Comparison of ENCODE assay signal across 10 cellular contexts in genomic region chr1:228104526-228105251, GRCh38. TPM values are rescaled to one million over a fixed set of nuclear protein-coding genes. Genes with fewer than 3 reads are reported as not detected.
DNase-seq lines count a peak whose midpoint lies in the region; ATAC-seq, FAIRE-seq and TF ChIP-seq lines count a peak whose summit lies in the region.
"Had no signal": no experiment of that assay in that cellular context is flagged by ENCODE, and none has a peak within 500 bp of the region (broad histone marks: within the 10 kb centered on the region; RNA-seq: fewer than 3 reads in every experiment).

No MANE protein-coding gene starts in this region.

- RAD21 ChIA-PET in GM12878 (lab: Charles Lee; ENCODE audit: unreplicated experiment): no interaction called here

- TF ChIP-seq EP300 in GM12878 (IDR thresholded peaks at IDR 0.05; ENCODE audit: borderline replicate concordance in 1 of 2, control insufficient read depth in 1 of 2, low read depth in 2 of 2, low read length in 2 of 2): no peak

- H3K9me2 ChIP-seq in Loucy (replicated peaks; ENCODE audit: low read depth, low read length): no peaks in the 10 kb centered on the region

- peak overlapping the region; percentile 81 for H3K4me2 ChIP-seq in Loucy (ENCODE audit: low read depth, low read length, poor library complexity, severe bottlenecking)
- peak overlapping the region; percentile 48 for H3K4me2 ChIP-seq in GM12878 (ENCODE audit: control insufficient read depth, insufficient read depth)
- peak overlapping the region; percentile 89 for H3K4me2 ChIP-seq in osteoblast (ENCODE audit: insufficient read depth, low read length)

- H3K9ac ChIP-seq in Loucy (ENCODE audit: low read depth, low read length, poor library complexity, severe bottlenecking) (peak overlapping the region; percentile 80), GM12878 (ENCODE audit: control insufficient read depth, insufficient read depth, low read length) (no peak overlapping the region)
- H3K9ac ChIP-seq: parathyroid adenoma had no signal

- SMC1A ChIA-PET in GM12878 (lab: Charles Lee; ENCODE audit: uncharacterized antibody, unreplicated experiment): no interaction called here

- H3K9me3 ChIP-seq in Loucy (ENCODE audit: insufficient read depth, low read depth, low read length): no peaks in the 10 kb centered on the region
- H3K9me3 ChIP-seq in GM12878 (replicated peaks; ENCODE audit: control insufficient read depth, insufficient read depth, low read length): no peaks in the 10 kb centered on the region
- H3K9me3 ChIP-seq in osteoblast (ENCODE audit: low read depth, low read length): no peaks in the 10 kb centered on the region

- H4K20me1 ChIP-seq in Loucy (ENCODE audit: insufficient read depth, low read length, poor library complexity, severe bottlenecking) (peaks cover 29% of the 10 kb centered on the region), GM12878 (ENCODE audit: control insufficient read depth, insufficient read depth) (no peaks in the 10 kb centered on the region), osteoblast (ENCODE audit: insufficient read depth, low read length) (peaks cover 16% of the 10 kb centered on the region)

- CTCF ChIA-PET in GM12878 (lab: Yijun Ruan, JAX): no interaction called here
- CTCF ChIA-PET in HEK293T (lab: Yijun Ruan, JAX): no interaction called here

- H3K36me3 ChIP-seq in Loucy (ENCODE audit: insufficient read depth, low read length): peaks cover 13% of the 10 kb centered on the region; the same call in 1 of the 2 replicates
- peaks cover 7 to 12% of the 10 kb centered on the region in 2 experiments; a peak in 3 of 4 replicates for H3K36me3 ChIP-seq in GM12878 (ENCODE audit: control insufficient read depth in 2 of 2, insufficient read depth in 2 of 2, low read length in 1 of 2)
- H3K36me3 ChIP-seq in osteoblast (ENCODE audit: insufficient read depth, low read length): peaks cover 26% of the 10 kb centered on the region

- DNase-seq in ELF-1 (ENCODE audit: low read depth, low spot score): peak; percentile 37
- DNase-seq in GM12878 (ENCODE audit: low read depth, low spot score): no peak
- DNase-seq in osteoblast (ENCODE audit: insufficient read length, low spot score, missing footprints): peak; percentile 73
- DNase-seq in HEK293T (ENCODE audit: extremely low spot score): no peak
- DNase-seq in SK-N-DZ (ENCODE audit: low spot score): no peak
- DNase-seq: NCI-H1105 treated with DMSO at 0.1 percent for 48 hours had no signal

- no peak for TF ChIP-seq RAD21 in GM12878 (IDR thresholded peaks at IDR 0.05; ENCODE audit: insufficient read depth, low read depth, low read length)

- TF ChIP-seq CTCF in Loucy (conservative IDR thresholded peaks at IDR 0.05; ENCODE audit: low read length) (no peak), GM12878 (IDR thresholded peaks at IDR 0.05 in 2 of 3, conservative IDR thresholded peaks at IDR 0.05 in 1 of 3; ENCODE audit: control insufficient read depth in 2 of 3, extremely low read depth in 1 of 3, insufficient read depth in 1 of 3, low read depth in 3 of 3, low read length in 3 of 3) (no peak), osteoblast (IDR thresholded peaks at IDR 0.05; ENCODE audit: extremely low read depth, low read depth, low read length) (no peak)

- H3K4me3 ChIP-seq in Loucy (ENCODE audit: low read length, poor library complexity, severe bottlenecking): no peak overlapping the region
- H3K4me3 ChIP-seq in GM12878: no peak overlapping the region; the same call in 1 of the 2 replicates
- H3K4me3 ChIP-seq in osteoblast (ENCODE audit: insufficient read depth, low read length): no peak overlapping the region

- TF ChIP-seq POLR2A in GM12878 (IDR thresholded peaks at IDR 0.05; ENCODE audit: low read depth, low read length): peak; percentile 65

- H3K27me3 ChIP-seq in Loucy (ENCODE audit: insufficient read depth, low read length, poor library complexity, severe bottlenecking) (no peaks in the 10 kb centered on the region), GM12878 (replicated peaks in 1 of 2; ENCODE audit: control insufficient read depth in 2 of 2, insufficient read depth in 2 of 2, low read length in 1 of 2) (no peaks in the 10 kb centered on the region), osteoblast (ENCODE audit: insufficient read depth, low read length) (no peaks in the 10 kb centered on the region)

- no peak for FAIRE-seq in GM12878 (lab: Jason Lieb, UNC)
- FAIRE-seq: endometrium had no signal

- no TSS peak for BruUV-seq in GM12878 (replicated peaks; lab: Mats Ljungman, UMichigan)

- H2AFZ ChIP-seq in Loucy (ENCODE audit: low read length) (no peak overlapping the region), GM12878 (ENCODE audit: control insufficient read depth, low read depth, low read length) (no peak overlapping the region), osteoblast (ENCODE audit: low read length) (peak overlapping the region; percentile 17)
- H2AFZ ChIP-seq: parathyroid adenoma had no signal

- intact Hi-C loops in GM12878 (cut with micrococcal nuclease; ENCODE audit: unreplicated experiment): no loop called here

- no peak for ATAC-seq in GM12878
- no peak for ATAC-seq in GM21367 (IDR thresholded peaks at IDR 0.05; ENCODE audit: unreplicated experiment)

- POLR2A ChIA-PET in GM12878 (lab: Charles Lee): interaction anchor here (1.9 kb wide), 1 partner anchor 61 kb away, joined by 4 read pairs; the partner anchor contains the start of gene IBA57
- POLR2A ChIA-PET in HEK293T (lab: Yijun Ruan, JAX): interaction anchor here (0.8 to 1.1 kb wide), 2 partner anchors 20 to 27 kb away, joined by 3 to 4 read pairs; no protein-coding TSS in a partner anchor

- H3K27ac ChIP-seq in GM12878 (ENCODE audit: control insufficient read depth, insufficient read depth) (no peak overlapping the region), osteoblast (ENCODE audit: low read depth, low read length) (no peak overlapping the region)

- H3F3A ChIP-seq in Loucy (ENCODE audit: low read depth): no peaks in the 10 kb centered on the region

- H3K4me1 ChIP-seq in Loucy (ENCODE audit: insufficient read depth, low read length, poor library complexity, severe bottlenecking) (peaks cover 16% of the 10 kb centered on the region), GM12878 (ENCODE audit: control insufficient read depth, insufficient read depth, low read length) (peaks cover 17% of the 10 kb centered on the region), osteoblast (ENCODE audit: insufficient read depth, low read length) (peaks cover 20% of the 10 kb centered on the region)

- in situ Hi-C loops in GM12878 (cut with MboI): no loop called here

- H3K79me2 ChIP-seq in Loucy (ENCODE audit: insufficient read depth, low read length) (peaks cover 58% of the 10 kb centered on the region), GM12878 (ENCODE audit: control insufficient read depth, insufficient read depth, low read length) (peaks cover 27% of the 10 kb centered on the region), osteoblast (ENCODE audit: insufficient read depth, low read length) (peaks cover 55% of the 10 kb centered on the region)
- H3K79me2 ChIP-seq: parathyroid adenoma had no signal

- 64% methylated on average over 6 of the region's 6 CpGs for WGBS in GM12878 (ENCODE audit: insufficient coverage, insufficient replicate concordance, low lambda C conversion rate, missing lambda C conversion rate)

RNA-seq across cellular contexts. Expression of gene C1orf35, which starts 1.6 kb away (rescaled TPM):
- total RNA-seq in GM12878 (2013; cell fraction: nucleolus; rRNA removed): 5.5 and 6.0 TPM in 2 replicates
- total RNA-seq in GM12878 (2014; rRNA removed) (14.0 and 14.6 TPM in 2 replicates), GM12878 (2014; rRNA removed; fragmentation: Illumina TruSeq; extraction: Trizol) (5.9 and 6.7 TPM in 2 replicates), GM12878 (2021) (20.8 and 21.5 TPM in 2 replicates), osteoblast (5.3 and 5.4 TPM in 2 replicates)
- polyA plus RNA-seq in GM12878 (2011; ENCODE audit: low read depth): 5.1 TPM
- polyA plus RNA-seq in GM12878 (2011; rRNA removed) (3.1 and 6.6 TPM in 2 replicates), GM12878 (2014; fragmentation: Illumina TruSeq; extraction: Trizol) (1.6 and 5.5 TPM in 2 replicates), GM12878 (2014; fragmentation: Nextera tagmentation; extraction: Ambion mirVana) (1 to 10 TPM; 2.5 to 4.8 TPM), GM12878 (2014; rRNA removed) (18.8 and 19.5 TPM in 2 replicates), GM12878 (2016; fragmentation: Nextera tagmentation; extraction: Ambion mirVana) (10 to 100 TPM; 26.7 to 27.0 TPM)
- 10.1 and 14.3 TPM in 2 replicates for polyA plus RNA-seq in GM12878 (2011; cell fraction: cytosol; rRNA removed)
- polyA plus RNA-seq in GM12878 (2011; cell fraction: nucleus; rRNA removed): 23.8 and 28.1 TPM in 2 replicates
- polyA plus RNA-seq in GM12878 (2012): 13.2 and 16.0 TPM in 2 replicates
- 1.2 and 2.7 TPM in 2 replicates for polyA minus RNA-seq in GM12878 (2011; rRNA and poly(A)+ RNA removed)
- 1.8 and 2.7 TPM in 2 replicates for polyA minus RNA-seq in GM12878 (2011; cell fraction: cytosol; rRNA and poly(A)+ RNA removed)
- polyA minus RNA-seq in GM12878 (2011; cell fraction: nucleus; rRNA and poly(A)+ RNA removed): 3.5 and 4.8 TPM in 2 replicates
- polyA plus RNA-seq in SK-N-DZ (2014; cell fraction: cytosol; rRNA removed): 20.2 and 20.7 TPM in 2 replicates
- polyA plus RNA-seq in SK-N-DZ (2014; cell fraction: nucleus; rRNA removed): 76.0 and 86.4 TPM in 2 replicates

RNA-seq across cellular contexts. Expression of gene MRPL55, which starts 4.4 kb away (rescaled TPM):
- 43.8 and 45.7 TPM in 2 replicates for total RNA-seq in GM12878 (2013; cell fraction: nucleolus; rRNA removed)
- 81.9 and 93.4 TPM in 2 replicates for total RNA-seq in GM12878 (2014; rRNA removed)
- 25.5 and 35.1 TPM in 2 replicates for total RNA-seq in GM12878 (2014; rRNA removed; fragmentation: Illumina TruSeq; extraction: Trizol)
- total RNA-seq in GM12878 (2021): 47.6 and 54.9 TPM in 2 replicates
- polyA plus RNA-seq in GM12878 (2011; ENCODE audit: low read depth): 30.7 TPM
- 17.0 and 39.3 TPM in 2 replicates for polyA plus RNA-seq in GM12878 (2011; rRNA removed)
- 66.7 and 115 TPM in 2 replicates for polyA plus RNA-seq in GM12878 (2011; cell fraction: cytosol; rRNA removed)
- polyA plus RNA-seq in GM12878 (2011; cell fraction: nucleus; rRNA removed): 172 and 194 TPM in 2 replicates
- polyA plus RNA-seq in GM12878 (2012): 45.5 and 64.1 TPM in 2 replicates
- 8.8 and 42.1 TPM in 2 replicates for polyA plus RNA-seq in GM12878 (2014; fragmentation: Illumina TruSeq; extraction: Trizol)
- 10 to 100 TPM; 15.1 to 56.7 TPM for polyA plus RNA-seq in GM12878 (2014; fragmentation: Nextera tagmentation; extraction: Ambion mirVana)
- 91.0 and 96.3 TPM in 2 replicates for polyA plus RNA-seq in GM12878 (2014; rRNA removed)
- 100 to 1,000 TPM; 129 to 143 TPM for polyA plus RNA-seq in GM12878 (2016; fragmentation: Nextera tagmentation; extraction: Ambion mirVana)
- polyA minus RNA-seq in GM12878 (2011; rRNA and poly(A)+ RNA removed): 24.7 and 44.2 TPM in 2 replicates
- polyA minus RNA-seq in GM12878 (2011; cell fraction: cytosol; rRNA and poly(A)+ RNA removed): 16.6 and 20.5 TPM in 2 replicates
- 31.3 and 40.2 TPM in 2 replicates for polyA minus RNA-seq in GM12878 (2011; cell fraction: nucleus; rRNA and poly(A)+ RNA removed)
- total RNA-seq in osteoblast: 34.5 and 51.4 TPM in 2 replicates
- 93.2 and 126 TPM in 2 replicates for polyA plus RNA-seq in SK-N-DZ (2014; cell fraction: cytosol; rRNA removed)
- 96.9 and 161 TPM in 2 replicates for polyA plus RNA-seq in SK-N-DZ (2014; cell fraction: nucleus; rRNA removed)

RNA-seq across cellular contexts. Expression of gene ARF1, which starts 22.2 kb away (rescaled TPM):
- total RNA-seq in GM12878 (2013; cell fraction: nucleolus; rRNA removed): 46.2 and 52.9 TPM in 2 replicates
- total RNA-seq in GM12878 (2014; rRNA removed) (226 and 267 TPM in 2 replicates), GM12878 (2014; rRNA removed; fragmentation: Illumina TruSeq; extraction: Trizol) (113 and 131 TPM in 2 replicates), GM12878 (2021) (296 and 300 TPM in 2 replicates), osteoblast (231 and 248 TPM in 2 replicates)
- 141 TPM for polyA plus RNA-seq in GM12878 (2011; ENCODE audit: low read depth)
- polyA plus RNA-seq in GM12878 (2011; rRNA removed) (178 and 316 TPM in 2 replicates), GM12878 (2014; fragmentation: Illumina TruSeq; extraction: Trizol) (97.0 and 247 TPM in 2 replicates), GM12878 (2014; fragmentation: Nextera tagmentation; extraction: Ambion mirVana) (10 to 100 TPM; 48.4 to 97.3 TPM), GM12878 (2014; rRNA removed) (352 and 369 TPM in 2 replicates), GM12878 (2016; fragmentation: Nextera tagmentation; extraction: Ambion mirVana) (100 to 1,000 TPM; 481 to 508 TPM)
- 534 and 696 TPM in 2 replicates for polyA plus RNA-seq in GM12878 (2011; cell fraction: cytosol; rRNA removed)
- polyA plus RNA-seq in GM12878 (2011; cell fraction: nucleus; rRNA removed): 285 and 308 TPM in 2 replicates
- polyA plus RNA-seq in GM12878 (2012): 283 and 294 TPM in 2 replicates
- 403 and 507 TPM in 2 replicates for polyA minus RNA-seq in GM12878 (2011; rRNA and poly(A)+ RNA removed)
- 202 and 205 TPM in 2 replicates for polyA minus RNA-seq in GM12878 (2011; cell fraction: cytosol; rRNA and poly(A)+ RNA removed)
- 64.4 and 99.1 TPM in 2 replicates for polyA minus RNA-seq in GM12878 (2011; cell fraction: nucleus; rRNA and poly(A)+ RNA removed)
- 153 and 169 TPM in 2 replicates for polyA plus RNA-seq in SK-N-DZ (2014; cell fraction: cytosol; rRNA removed)
- polyA plus RNA-seq in SK-N-DZ (2014; cell fraction: nucleus; rRNA removed): 86.2 and 120 TPM in 2 replicates

RNA-seq across cellular contexts. Expression of gene GUK1, which starts 35.4 kb away (rescaled TPM):
- total RNA-seq in GM12878 (2013; cell fraction: nucleolus; rRNA removed): 142 and 146 TPM in 2 replicates
- total RNA-seq in GM12878 (2014; rRNA removed): 214 and 235 TPM in 2 replicates
- total RNA-seq in GM12878 (2014; rRNA removed; fragmentation: Illumina TruSeq; extraction: Trizol): 82.0 and 98.3 TPM in 2 replicates
- 183 and 195 TPM in 2 replicates for total RNA-seq in GM12878 (2021)
- polyA plus RNA-seq in GM12878 (2011; ENCODE audit: low read depth): 101 TPM
- polyA plus RNA-seq in GM12878 (2011; rRNA removed): 107 and 224 TPM in 2 replicates
- polyA plus RNA-seq in GM12878 (2011; cell fraction: cytosol; rRNA removed): 381 and 606 TPM in 2 replicates
- polyA plus RNA-seq in GM12878 (2011; cell fraction: nucleus; rRNA removed): 634 and 756 TPM in 2 replicates
- 190 and 243 TPM in 2 replicates for polyA plus RNA-seq in GM12878 (2012)
- 4.2 and 28.9 TPM in 2 replicates for polyA plus RNA-seq in GM12878 (2014; fragmentation: Illumina TruSeq; extraction: Trizol)
- 10 to 100 TPM in 1 of 2 experiments, 1 to 10 TPM in 1; 6.3 to 39.2 TPM for polyA plus RNA-seq in GM12878 (2014; fragmentation: Nextera tagmentation; extraction: Ambion mirVana)
- 227 and 264 TPM in 2 replicates for polyA plus RNA-seq in GM12878 (2014; rRNA removed)
- polyA plus RNA-seq in GM12878 (2016; fragmentation: Nextera tagmentation; extraction: Ambion mirVana): 100 to 1,000 TPM; 349 to 357 TPM
- 103 and 217 TPM in 2 replicates for polyA minus RNA-seq in GM12878 (2011; rRNA and poly(A)+ RNA removed)
- 59.5 and 69.8 TPM in 2 replicates for polyA minus RNA-seq in GM12878 (2011; cell fraction: cytosol; rRNA and poly(A)+ RNA removed)
- 116 and 141 TPM in 2 replicates for polyA minus RNA-seq in GM12878 (2011; cell fraction: nucleus; rRNA and poly(A)+ RNA removed)
- total RNA-seq in osteoblast: 253 and 278 TPM in 2 replicates
- polyA plus RNA-seq in SK-N-DZ (2014; cell fraction: cytosol; rRNA removed): 160 and 194 TPM in 2 replicates
- 247 and 273 TPM in 2 replicates for polyA plus RNA-seq in SK-N-DZ (2014; cell fraction: nucleus; rRNA removed)

RNA-seq across cellular contexts. Expression of gene GJC2, which starts 45.0 kb away (rescaled TPM):
- total RNA-seq in GM12878 (2013; cell fraction: nucleolus; rRNA removed): 0.27 and 0.65 TPM in 2 replicates
- total RNA-seq in GM12878 (2014; rRNA removed): 0.06 and 0.11 TPM in 2 replicates
- total RNA-seq in GM12878 (2014; rRNA removed; fragmentation: Illumina TruSeq; extraction: Trizol): 0.09 TPM in 2 replicates
- 0.44 TPM in 1 of 2 replicates, not detected in the other for total RNA-seq in GM12878 (2021)
- polyA plus RNA-seq in GM12878 (2011; ENCODE audit: low read depth): not detected
- 0.03 and 0.04 TPM in 2 replicates for polyA plus RNA-seq in GM12878 (2011; rRNA removed)
- 0.06 and 0.07 TPM in 2 replicates for polyA plus RNA-seq in GM12878 (2011; cell fraction: cytosol; rRNA removed)
- polyA plus RNA-seq in GM12878 (2011; cell fraction: nucleus; rRNA removed): 0.24 and 0.51 TPM in 2 replicates
- 0.15 and 0.22 TPM in 2 replicates for polyA plus RNA-seq in GM12878 (2012)
- 0.04 TPM in 1 of 2 replicates, not detected in the other for polyA plus RNA-seq in GM12878 (2014; fragmentation: Illumina TruSeq; extraction: Trizol)
- polyA plus RNA-seq in GM12878 (2014; fragmentation: Nextera tagmentation; extraction: Ambion mirVana): not detected
- polyA plus RNA-seq in GM12878 (2014; rRNA removed): 0.26 and 0.32 TPM in 2 replicates
- polyA plus RNA-seq in GM12878 (2016; fragmentation: Nextera tagmentation; extraction: Ambion mirVana): not detected
- polyA minus RNA-seq in GM12878 (2011; rRNA and poly(A)+ RNA removed): 0.21 TPM in 1 of 2 replicates, not detected in the other
- polyA minus RNA-seq in GM12878 (2011; cell fraction: cytosol; rRNA and poly(A)+ RNA removed): not detected in 2 replicates
- polyA minus RNA-seq in GM12878 (2011; cell fraction: nucleus; rRNA and poly(A)+ RNA removed): 0.24 and 0.96 TPM in 2 replicates
- total RNA-seq in osteoblast: 0.88 and 1.4 TPM in 2 replicates
- 0.09 and 0.20 TPM in 2 replicates for polyA plus RNA-seq in SK-N-DZ (2014; cell fraction: cytosol; rRNA removed)
- 0.90 and 1.8 TPM in 2 replicates for polyA plus RNA-seq in SK-N-DZ (2014; cell fraction: nucleus; rRNA removed)

Comparison
In these comparisons a context has a peak if more than half of its experiments do, and no peak if none do; other contexts are left out.
1. DNase-seq: peak in ELF-1 (single experiment) and osteoblast (single experiment); none in GM12878 (single experiment), HEK293T (single experiment) and SK-N-DZ (single experiment).
2. Peak in every context shown above with its lines, with median percentiles within 50 percentile points of each other: H3K4me2 ChIP-seq.